In genomic region chr10:102504976-102505300, GRCh38 we compare ENCODE assay signal across 7 cellular contexts. TPM values are rescaled to one million over a fixed set of nuclear protein-coding genes. Genes with fewer than 3 reads are reported as not detected.
DNase-seq lines count a peak whose midpoint lies in the region; TF ChIP-seq lines count a peak whose summit lies in the region.

No MANE protein-coding gene starts in this region.

- H3K27ac Mint-ChIP-seq in activated CD4-positive, alpha-beta memory T cell treated with anti-CD3 and anti-CD28 coated beads, Interleukin-2, amount 10 ng/mL, durations not matched to agents 7 days and 5 days: peak overlapping the region; percentile 73

- intact Hi-C loops in spleen (cut with DNase I; ENCODE audit: low total_unique reads): loop anchor here (5.0 kb wide), 1 partner anchor 77 kb away; no protein-coding TSS in a partner anchor

- WGBS in spleen, 5 donors: 8 to 17% (median 15%) methylated on average over 5 of the region's 5 CpGs

- H3K9me3 ChIP-seq in iPS-20b (ENCODE audit: insufficient read depth, low read depth, low read length): no peaks in the 10 kb centered on the region
- no peaks in the 10 kb centered on the region for H3K9me3 ChIP-seq in spleen

- TF ChIP-seq POLR2A in spleen (IDR thresholded peaks at IDR 0.05): no peak

- H3K27ac ChIP-seq in iPS-20b (ENCODE audit: low read length) (no peak overlapping the region), spleen (peak overlapping the region; percentile 48 to 97 (median 93))

- POLR2A ChIA-PET in activated CD4-positive, alpha-beta memory T cell treated with anti-CD3 and anti-CD28 coated beads, Interleukin-2, amount 10 ng/mL, durations not matched to agents 7 days and 5 days (lab: Charles Lee): interaction anchor here (0.8 to 5.5 kb wide), 13 partner anchors 27 to 170 kb away, joined by 3 to 32 read pairs (median 6); partner anchors contain the start of genes C10orf95, CUEDC2, FBXL15 and NFKB2

- H3K27me3 Mint-ChIP-seq in activated CD4-positive, alpha-beta memory T cell treated with anti-CD3 and anti-CD28 coated beads, Interleukin-2, amount 10 ng/mL, durations not matched to agents 7 days and 5 days: no peaks in the 10 kb centered on the region

- peak overlapping the region; percentile 69; the same call in 1 of the 2 replicates for H3K9ac ChIP-seq in iPS-20b (ENCODE audit: low read depth, low read length)

- peaks cover 5% of the 10 kb centered on the region for H3K4me1 ChIP-seq in iPS-20b (ENCODE audit: insufficient read depth, low read length)
- H3K4me1 ChIP-seq in spleen: peaks cover 27 to 87% (median 58%) of the 10 kb centered on the region in 6 donors

- CTCF ChIA-PET in activated CD4-positive, alpha-beta memory T cell treated with anti-CD3 and anti-CD28 coated beads, Interleukin-2, amount 10 ng/mL, durations not matched to agents 7 days and 5 days (lab: Charles Lee): interaction anchor here (0.6 to 8.7 kb wide), 14 partner anchors 24 to 336 kb away, joined by 3 to 120 read pairs (median 8); partner anchors contain the start of genes ARL3, CUEDC2, FBXL15 and SFXN2

- H3K27me3 ChIP-seq in iPS-20b (ENCODE audit: insufficient read depth, low read length): peaks cover 15% of the 10 kb centered on the region
- H3K27me3 ChIP-seq in spleen (replicated peaks in 1 of 7): no peaks in the 10 kb centered on the region

- H3K4me3 ChIP-seq in HFF-Myc (replicated peaks; ENCODE audit: low read depth, low read length) (peak overlapping the region; percentile 92), iPS-20b (ENCODE audit: low read length) (peak overlapping the region; percentile 87), spleen (peak overlapping the region; percentile 76 to 98 (median 92))

- peaks cover 17% of the 10 kb centered on the region for H3K36me3 ChIP-seq in iPS-20b (ENCODE audit: insufficient read depth, low read depth, low read length)
- peaks cover 0 to 37% (median 9%) of the 10 kb centered on the region in 6 donors for H3K36me3 ChIP-seq in spleen

- H3K4me3 Mint-ChIP-seq in activated CD4-positive, alpha-beta memory T cell treated with anti-CD3 and anti-CD28 coated beads, Interleukin-2, amount 10 ng/mL, durations not matched to agents 7 days and 5 days: no peak overlapping the region

- peaks cover 36% of the 10 kb centered on the region for H3K36me3 Mint-ChIP-seq in activated CD4-positive, alpha-beta memory T cell treated with anti-CD3 and anti-CD28 coated beads, Interleukin-2, amount 10 ng/mL, durations not matched to agents 7 days and 5 days (ENCODE audit: low read depth)

- TF ChIP-seq CTCF in HFF-Myc (IDR thresholded peaks at IDR 0.05; ENCODE audit: low read depth, low read length, missing control alignments) (no peak), spleen (IDR thresholded peaks at IDR 0.05 in 8 of 11, conservative IDR thresholded peaks at IDR 0.05 in 3 of 11) (no peak)

- no peak for DNase-seq in HFF-Myc (ENCODE audit: extremely low read depth, low read depth)
- DNase-seq in activated CD4-positive, alpha-beta memory T cell treated with anti-CD3 and anti-CD28 coated beads, Interleukin-2, amount 10 ng/mL, durations not matched to agents 7 days and 5 days: no peak
- DNase-seq in spleen: peak; percentile 51
- no peak for DNase-seq in NCI-H1105 treated with DMSO at 0.1 percent for 48 hours (lab: John Stamatoyannopoulos, UW)
- no peak for DNase-seq in HuH-7.5 (ENCODE audit: low spot score)
- DNase-seq in AG20443 (ENCODE audit: low spot score): no peak

- H3K4me1 Mint-ChIP-seq in activated CD4-positive, alpha-beta memory T cell treated with anti-CD3 and anti-CD28 coated beads, Interleukin-2, amount 10 ng/mL, durations not matched to agents 7 days and 5 days: peaks cover 40% of the 10 kb centered on the region

- no peaks in the 10 kb centered on the region for H3K9me3 Mint-ChIP-seq in activated CD4-positive, alpha-beta memory T cell treated with anti-CD3 and anti-CD28 coated beads, Interleukin-2, amount 10 ng/mL, durations not matched to agents 7 days and 5 days

RNA-seq across cellular contexts. Expression of gene SUFU, which starts 1.2 kb away (rescaled TPM):
- total RNA-seq in activated CD4-positive, alpha-beta memory T cell treated with anti-CD3 and anti-CD28 coated beads, Interleukin-2, amount 10 ng/mL, durations not matched to agents 7 days and 5 days: 10 to 100 TPM; 18.0 to 19.6 TPM
- 10 to 100 TPM; 11.4 to 21.9 (median 15.1) TPM for total RNA-seq in spleen
- 1 to 10 TPM; 2.0 to 6.3 (median 2.8) TPM for polyA plus RNA-seq in spleen

RNA-seq across cellular contexts. Expression of gene ACTR1A, which starts 2.4 kb away (rescaled TPM):
- 10 to 100 TPM; 74.3 to 78.9 TPM for total RNA-seq in activated CD4-positive, alpha-beta memory T cell treated with anti-CD3 and anti-CD28 coated beads, Interleukin-2, amount 10 ng/mL, durations not matched to agents 7 days and 5 days
- 10 to 100 TPM; 64.0 to 90.8 (median 76.7) TPM for total RNA-seq in spleen
- 10 to 100 TPM; 25.5 to 54.3 (median 34.7) TPM for polyA plus RNA-seq in spleen

RNA-seq across cellular contexts. Expression of gene C10orf95, which starts 53.6 kb away (rescaled TPM):
- total RNA-seq in activated CD4-positive, alpha-beta memory T cell treated with anti-CD3 and anti-CD28 coated beads, Interleukin-2, amount 10 ng/mL, durations not matched to agents 7 days and 5 days: under 1 TPM in 1 of 2 experiments, not detected in 1; 0.33 TPM
- under 1 TPM in 4 of 7 donors, not detected in 3; 0.33 to 0.77 (median 0.47) TPM for total RNA-seq in spleen
- under 1 TPM; 0.06 to 0.33 (median 0.18) TPM for polyA plus RNA-seq in spleen
